ENCODE assay signal across 17 cellular contexts in genomic region chr2:96253006-96253405, GRCh38.
"Had no signal": no experiment of that assay in that cellular context is flagged by ENCODE, and none has a peak within 500 bp of the region (broad histone marks: within the 10 kb centered on the region; RNA-seq: fewer than 3 reads in every experiment).

No MANE protein-coding gene starts in this region.

- H3K4me3 Mint-ChIP-seq: activated CD8-positive, alpha-beta T cell treated with anti-CD3 and anti-CD28 coated beads, Interleukin-2, amount 10 ng/mL, durations not matched to agents 7 days and 5 days; activated T-helper 1 cell treated with anti-CD3 and anti-CD28 coated beads, Interleukin-12 subunit alpha, Interleukin-12 subunit beta, Interleukin-2, Interleukin-4 antibody, amounts not matched to agents 30 ng/mL and 10 ng/mL and 1 ng/mL, durations not matched to agents 14 hours and 24 hours and 36 hours; nephron; stimulated activated naive B cell treated with anti-CD40 and anti-IgM and Interleukin-4, amounts not matched to agents 10 μg/mL and 1 μg/mL and 100 μg/mL, for 72 hours; T-cell had no signal

- H3K9me3 ChIP-seq: ascending aorta, colonic mucosa had no signal

- H3K9me3 Mint-ChIP-seq: activated T-helper 1 cell treated with anti-CD3 and anti-CD28 coated beads, Interleukin-12 subunit alpha, Interleukin-12 subunit beta, Interleukin-2, Interleukin-4 antibody, amounts not matched to agents 30 ng/mL and 10 ng/mL and 1 ng/mL, durations not matched to agents 14 hours and 24 hours and 36 hours; nephron; stimulated activated naive B cell treated with anti-CD40 and anti-IgM and Interleukin-4, amounts not matched to agents 10 μg/mL and 1 μg/mL and 100 μg/mL, for 72 hours; T-cell had no signal

- H3K27me3 ChIP-seq: ascending aorta, colonic mucosa had no signal

- H3K27ac ChIP-seq: colonic mucosa, SK-N-MC had no signal

- H3K4me3 ChIP-seq: ascending aorta, colonic mucosa, SK-N-MC, skin epidermis had no signal

- H3K27ac Mint-ChIP-seq: nephron had no signal

- H3K27me3 Mint-ChIP-seq: stimulated activated naive B cell treated with anti-CD40 and anti-IgM and Interleukin-4, amounts not matched to agents 10 μg/mL and 1 μg/mL and 100 μg/mL, for 72 hours; T-cell had no signal

- ATAC-seq: activated CD8-positive, alpha-beta T cell treated with anti-CD3 and anti-CD28 coated beads, Interleukin-2, amount 10 ng/mL, durations not matched to agents 7 days and 5 days; stimulated activated naive B cell treated with anti-CD40 and anti-IgM and Interleukin-4, amounts not matched to agents 10 μg/mL and 1 μg/mL and 100 μg/mL, for 72 hours; T-cell had no signal

- DNase-seq: activated CD4-positive, alpha-beta T cell treated with anti-CD3 and anti-CD28 coated beads for 48 hours; activated CD8-positive, alpha-beta memory T cell treated with anti-CD3 and anti-CD28 coated beads, Interleukin-2, amount 50 U/mL, for 48 hours; activated CD8-positive, alpha-beta T cell treated with anti-CD3 and anti-CD28 coated beads, Interleukin-2, amount 10 ng/mL, durations not matched to agents 7 days and 5 days; activated naive CD4-positive, alpha-beta T cell; colonic mucosa; effector CD4-positive, alpha-beta T cell; foreskin melanocyte; stimulated activated naive B cell treated with anti-CD40 and anti-IgM and Interleukin-4, amounts not matched to agents 10 μg/mL and 1 μg/mL and 100 μg/mL, for 72 hours; substantia nigra; T-cell; trophoblast cell; WERI-Rb-1 had no signal

- H3K4me1 ChIP-seq: colonic mucosa had no signal
